ENCODE assay signal across 1 cellular context in genomic region chr5:180670157-180670556, GRCh38.
TF ChIP-seq lines count a peak whose summit lies in the region.

No MANE protein-coding gene starts in this region.

TF ChIP-seq in K562, 482 proteins besides CTCF, POLR2A, EP300 and RAD21 (continued from another document and continues in another):
- no peak for TF ChIP-seq CLOCK (CRISPR knock-in tag; IDR thresholded peaks at IDR 0.05; ENCODE audit: borderline replicate concordance)
- TF ChIP-seq MCM3 (IDR thresholded peaks at IDR 0.05), result peak; percentile 79; the same call in 1 of the 2 replicates
- TF ChIP-seq ZNF780A (CRISPR knock-in tag; IDR thresholded peaks at IDR 0.05), result no peak
- TF ChIP-seq MYBL2 (IDR thresholded peaks at IDR 0.05; ENCODE audit: low read depth), result peak; percentile 22; the same call in 1 of the 2 replicates
- no peak for TF ChIP-seq MYBL2 (CRISPR knock-in tag; IDR thresholded peaks at IDR 0.05; ENCODE audit: borderline replicate concordance)
- no peak for TF ChIP-seq ZEB2 (IDR thresholded peaks at IDR 0.05)
- peak; percentile 26; the same call in 1 of the 2 replicates for TF ChIP-seq NCOR1 (IDR thresholded peaks at IDR 0.05)
- no peak for TF ChIP-seq DEAF1 (CRISPR knock-in tag; IDR thresholded peaks at IDR 0.05)
- TF ChIP-seq ZNF57 (CRISPR knock-in tag; IDR thresholded peaks at IDR 0.05), result no peak
- no peak for TF ChIP-seq XRCC3 (IDR thresholded peaks at IDR 0.05)
- TF ChIP-seq MAFK (IDR thresholded peaks at IDR 0.05; ENCODE audit: low read length), result no peak
- no peak for TF ChIP-seq ZSCAN32 (CRISPR knock-in tag; IDR thresholded peaks at IDR 0.05)
- no peak for TF ChIP-seq FOXK1 (CRISPR knock-in tag; IDR thresholded peaks at IDR 0.05; ENCODE audit: borderline replicate concordance)
- no peak for TF ChIP-seq ARID3B (CRISPR knock-in tag; IDR thresholded peaks at IDR 0.05; ENCODE audit: borderline replicate concordance)
- TF ChIP-seq HCFC1 (IDR thresholded peaks at IDR 0.05; ENCODE audit: low read depth, low read length), result no peak
- TF ChIP-seq KLF13 (tag; IDR thresholded peaks at IDR 0.05; ENCODE audit: borderline replicate concordance, low read depth), result no peak
- peak; percentile 40; the same call in 1 of the 2 replicates for TF ChIP-seq EHMT2 (IDR thresholded peaks at IDR 0.05)
- TF ChIP-seq CREB3 (tag; conservative IDR thresholded peaks at IDR 0.05; ENCODE audit: low read depth), result no peak
- TF ChIP-seq STAT6 (CRISPR knock-in tag; IDR thresholded peaks at IDR 0.05), result no peak
- TF ChIP-seq ZC3H11A (IDR thresholded peaks at IDR 0.05; ENCODE audit: low read depth, low read length), result no peak
- TF ChIP-seq ZNF3 (CRISPR knock-in tag; IDR thresholded peaks at IDR 0.05), result no peak
- TF ChIP-seq ZMIZ1 (IDR thresholded peaks at IDR 0.05; ENCODE audit: low read depth in 2 of 2, low read length in 2 of 2), result no peak
- TF ChIP-seq PHB2 (IDR thresholded peaks at IDR 0.05; ENCODE audit: low read depth), result 0 out of 2 replicates have a peak, but pooled peaks have one; percentile 52
- TF ChIP-seq ELF1 (tag; IDR thresholded peaks at IDR 0.05), result no peak
- no peak for TF ChIP-seq TEAD4 (IDR thresholded peaks at IDR 0.05; ENCODE audit: low read length)
- TF ChIP-seq TEAD4 (CRISPR knock-in tag; IDR thresholded peaks at IDR 0.05; ENCODE audit: borderline replicate concordance), result no peak
- TF ChIP-seq ZKSCAN1 (IDR thresholded peaks at IDR 0.05; ENCODE audit: low read depth, low read length), result no peak
- TF ChIP-seq KAT8 (IDR thresholded peaks at IDR 0.05; ENCODE audit: low read depth), result no peak
- no peak for TF ChIP-seq ZC3H4 (CRISPR knock-in tag; IDR thresholded peaks at IDR 0.05; ENCODE audit: borderline replicate concordance)
- no peak for TF ChIP-seq XRCC5 (IDR thresholded peaks at IDR 0.05; ENCODE audit: low read depth, low read length)
- TF ChIP-seq E4F1 (CRISPR knock-in tag; IDR thresholded peaks at IDR 0.05; ENCODE audit: borderline replicate concordance), result no peak
- no peak for TF ChIP-seq FOXA1 (IDR thresholded peaks at IDR 0.05; ENCODE audit: borderline replicate concordance)
- no peak for TF ChIP-seq BCL6 (CRISPR knock-in tag; IDR thresholded peaks at IDR 0.05)
- no peak for TF ChIP-seq ZNF133 (CRISPR knock-in tag; IDR thresholded peaks at IDR 0.05)
- TF ChIP-seq NR1H2 (CRISPR knock-in tag; IDR thresholded peaks at IDR 0.05), result no peak
- TF ChIP-seq SREBF2 (CRISPR knock-in tag; IDR thresholded peaks at IDR 0.05), result no peak
- no peak for TF ChIP-seq NONO (IDR thresholded peaks at IDR 0.05; ENCODE audit: low read depth in 2 of 2, low read length in 1 of 2)
- TF ChIP-seq SIRT6 (IDR thresholded peaks at IDR 0.05; ENCODE audit: low read depth, low read length), result no peak
